In the genomic region with DNA sequence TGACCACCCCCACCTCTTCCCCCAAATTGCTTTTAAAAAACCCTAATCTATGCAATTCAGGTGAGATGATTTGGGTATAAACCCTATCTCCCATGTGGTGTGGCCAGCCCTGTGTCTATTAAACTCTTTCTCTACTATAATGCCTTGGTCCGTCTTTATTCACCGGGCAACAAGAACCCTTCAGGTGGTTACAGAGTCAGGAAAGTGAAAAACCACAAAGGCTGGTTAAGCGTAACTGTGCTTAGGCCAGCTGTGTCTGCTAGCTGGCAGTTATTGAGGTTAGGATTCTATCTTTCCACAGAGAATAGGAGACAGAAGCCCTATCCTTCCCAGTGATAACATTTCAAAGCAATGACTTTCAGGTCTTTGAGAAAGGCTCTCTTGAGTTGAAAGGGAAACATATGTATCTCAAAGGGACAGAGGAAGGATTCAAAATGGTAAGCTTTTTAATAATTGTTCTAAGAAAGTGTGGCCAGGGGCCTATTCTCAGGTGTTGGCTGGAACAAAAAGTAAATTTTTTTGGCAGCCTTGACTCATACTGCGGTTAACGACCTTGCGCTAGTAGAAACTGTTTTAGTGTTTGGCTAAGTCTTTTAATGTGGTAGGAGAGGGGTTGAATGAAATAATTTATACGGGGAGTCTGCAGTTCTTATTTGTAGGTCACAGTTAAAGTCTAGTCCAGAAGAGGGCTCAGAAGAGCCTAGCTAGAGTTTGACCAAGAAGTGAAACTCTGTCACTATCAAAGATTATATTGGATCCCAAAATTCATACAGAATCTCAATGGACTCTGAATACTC, we compare ENCODE assay signal across 22 cellular contexts.
"Had no signal": no experiment of that assay in that cellular context is flagged by ENCODE, and none has a peak within 500 bp of the region (broad histone marks: within the 10 kb centered on the region; RNA-seq: fewer than 3 reads in every experiment).

No MANE protein-coding gene starts in this region.

- ATAC-seq: activated CD8-positive, alpha-beta memory T cell treated with anti-CD3 and anti-CD28 coated beads, Interleukin-2, amount 10 ng/mL, durations not matched to agents 7 days and 5 days; PC-3 had no signal

- H3K36me3 Mint-ChIP-seq: activated CD8-positive, alpha-beta memory T cell treated with anti-CD3 and anti-CD28 coated beads, Interleukin-2, amount 10 ng/mL, durations not matched to agents 7 days and 5 days; brain had no signal

- H3K4me1 Mint-ChIP-seq: activated B cell treated with CpG ODN at 0.5 μM for 24 hours; activated CD4-positive, alpha-beta T cell treated with anti-CD3 and anti-CD28 coated beads, Interleukin-2, amount 10 ng/mL, durations not matched to agents 24 days and 14 days; activated CD8-positive, alpha-beta memory T cell treated with anti-CD3 and anti-CD28 coated beads, Interleukin-2, amount 10 ng/mL, durations not matched to agents 7 days and 5 days; brain; central memory CD8-positive, alpha-beta T cell had no signal

- DNase-seq: activated B cell treated with CpG ODN at 0.5 μM for 24 hours; activated CD4-positive, alpha-beta T cell treated with anti-CD3 and anti-CD28 coated beads for 1 hour; activated CD4-positive, alpha-beta T cell treated with anti-CD3 and anti-CD28 coated beads, Interleukin-2, amount 10 ng/mL, durations not matched to agents 24 days and 14 days; activated CD4-positive, alpha-beta T cell treated with anti-CD3 and anti-CD28 coated beads, Interleukin-2, amount 50 U/mL, for 48 hours; activated CD8-positive, alpha-beta memory T cell treated with anti-CD3 and anti-CD28 coated beads, Interleukin-2, amount 10 ng/mL, durations not matched to agents 7 days and 5 days; activated effector memory CD4-positive, alpha-beta T cell treated with Interleukin-2 at 50 U/mL for 16 hours; activated naive CD4-positive, alpha-beta T cell; activated T-cell treated with anti-CD3 and anti-CD28 coated beads, Interleukin-2, amount 50 U/mL, for 24 hours; amygdala; NCI-H1105 treated with DMSO at 0.1 percent for 48 hours; NCI-H1436 treated with DMSO at 0.1 percent for 48 hours; NCI-H187; NCI-H2081 treated with DMSO at 0.1 percent for 48 hours; NCI-H446; NCI-H524; PC-3; SHP77 treated with DMSO at 0.1 percent for 48 hours had no signal

- H3K27me3 Mint-ChIP-seq: activated B cell treated with CpG ODN at 0.5 μM for 24 hours; activated CD4-positive, alpha-beta T cell treated with anti-CD3 and anti-CD28 coated beads, Interleukin-2, amount 10 ng/mL, durations not matched to agents 24 days and 14 days; activated CD8-positive, alpha-beta memory T cell treated with anti-CD3 and anti-CD28 coated beads, Interleukin-2, amount 10 ng/mL, durations not matched to agents 7 days and 5 days; activated naive CD4-positive, alpha-beta T cell treated with anti-CD3 and anti-CD28 coated beads, Interleukin-2, amount 50 U/mL, for 24 hours; activated T-cell treated with anti-CD3 and anti-CD28 coated beads, Interleukin-2, amount 50 U/mL, for 24 hours; brain; central memory CD8-positive, alpha-beta T cell had no signal

- H3K27ac Mint-ChIP-seq: activated B cell treated with CpG ODN at 0.5 μM for 24 hours; activated CD4-positive, alpha-beta T cell treated with anti-CD3 and anti-CD28 coated beads, Interleukin-2, amount 10 ng/mL, durations not matched to agents 24 days and 14 days; activated CD8-positive, alpha-beta memory T cell treated with anti-CD3 and anti-CD28 coated beads, Interleukin-2, amount 10 ng/mL, durations not matched to agents 7 days and 5 days; activated naive CD4-positive, alpha-beta T cell treated with anti-CD3 and anti-CD28 coated beads, Interleukin-2, amount 50 U/mL, for 24 hours; activated T-cell treated with anti-CD3 and anti-CD28 coated beads, Interleukin-2, amount 50 U/mL, for 24 hours; activated T-helper 1 cell treated with anti-CD3 and anti-CD28 coated beads, Interleukin-12 subunit alpha, Interleukin-12 subunit beta, Interleukin-2, Interleukin-4 antibody, amounts not matched to agents 30 ng/mL and 10 ng/mL and 1 ng/mL, durations not matched to agents 14 hours and 24 hours and 36 hours; brain; T-helper 1 cell treated with Interleukin-12 subunit alpha and Interleukin-12 subunit beta and Interleukin-4 antibody, amounts not matched to agents 30 μg/mL and 1 μg/mL, for 36 hours had no signal

- H3K4me3 Mint-ChIP-seq: activated B cell treated with CpG ODN at 0.5 μM for 24 hours; activated CD4-positive, alpha-beta T cell treated with anti-CD3 and anti-CD28 coated beads, Interleukin-2, amount 10 ng/mL, durations not matched to agents 24 days and 14 days; activated CD8-positive, alpha-beta memory T cell treated with anti-CD3 and anti-CD28 coated beads, Interleukin-2, amount 10 ng/mL, durations not matched to agents 7 days and 5 days; activated naive CD4-positive, alpha-beta T cell treated with anti-CD3 and anti-CD28 coated beads, Interleukin-2, amount 50 U/mL, for 24 hours; activated T-cell treated with anti-CD3 and anti-CD28 coated beads, Interleukin-2, amount 50 U/mL, for 24 hours; activated T-helper 1 cell treated with anti-CD3 and anti-CD28 coated beads, Interleukin-12 subunit alpha, Interleukin-12 subunit beta, Interleukin-2, Interleukin-4 antibody, amounts not matched to agents 30 ng/mL and 10 ng/mL and 1 ng/mL, durations not matched to agents 14 hours and 24 hours and 36 hours; brain; central memory CD8-positive, alpha-beta T cell; T-helper 1 cell treated with Interleukin-12 subunit alpha and Interleukin-12 subunit beta and Interleukin-4 antibody, amounts not matched to agents 30 μg/mL and 1 μg/mL, for 36 hours had no signal
